27 cellular contexts compared by ENCODE assay signal in the genomic region with DNA sequence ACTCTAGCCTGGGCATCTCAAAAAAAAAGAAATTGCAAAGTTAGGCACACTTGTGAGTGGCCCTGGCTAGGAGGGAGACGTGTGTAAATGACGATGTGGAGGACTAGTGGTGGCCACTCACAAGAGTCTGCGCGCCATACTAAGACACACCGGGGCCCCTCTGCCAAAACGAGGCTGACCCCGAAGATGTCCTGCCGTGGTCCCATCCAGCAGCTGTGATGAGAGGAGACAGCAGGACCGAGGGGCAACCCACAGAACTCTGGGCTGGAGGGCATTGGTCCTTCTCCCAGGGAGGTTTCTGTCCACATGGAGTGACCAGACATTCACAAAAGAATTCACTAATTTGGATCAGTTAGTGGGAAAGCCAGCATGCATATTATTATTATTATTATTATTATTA.
"Had no signal": no experiment of that assay in that cellular context is flagged by ENCODE, and none has a peak within 500 bp of the region (broad histone marks: within the 10 kb centered on the region; RNA-seq: fewer than 3 reads in every experiment).

No MANE protein-coding gene starts in this region.

- H3K27me3 ChIP-seq: SJSA1 had no signal

- H3K9me3 ChIP-seq: SJSA1 had no signal

- H3K27me3 Mint-ChIP-seq: activated naive CD8-positive, alpha-beta T cell; brain; central memory CD8-positive, alpha-beta T cell had no signal

- H3K4me3 Mint-ChIP-seq: activated CD8-positive, alpha-beta T cell treated with anti-CD3 and anti-CD28 coated beads, Interleukin-2, amount 10 ng/mL, durations not matched to agents 7 days and 5 days; activated naive CD8-positive, alpha-beta T cell; activated T-cell treated with anti-CD3 and anti-CD28 coated beads, Interleukin-2, amount 50 U/mL, for 72 hours; brain; central memory CD8-positive, alpha-beta T cell; T-helper 1 cell treated with Interleukin-12 subunit alpha and Interleukin-12 subunit beta and Interleukin-4 antibody, amounts not matched to agents 30 μg/mL and 1 μg/mL, for 36 hours had no signal

- H3K4me3 ChIP-seq: K562, SJSA1 had no signal

- H3K27ac Mint-ChIP-seq: activated naive CD8-positive, alpha-beta T cell; activated T-cell treated with anti-CD3 and anti-CD28 coated beads, Interleukin-2, amount 50 U/mL, for 72 hours; activated T-helper 2 cell treated with anti-CD3 and anti-CD28 coated beads, Interferon-gamma antibody, Interleukin-2, Interleukin-4, amounts not matched to agents 10 μg/mL and 5 μg/mL and 100 μg/mL, durations not matched to agents 14 hours and 24 hours and 36 hours; brain; T-helper 1 cell treated with Interleukin-12 subunit alpha and Interleukin-12 subunit beta and Interleukin-4 antibody, amounts not matched to agents 30 μg/mL and 1 μg/mL, for 36 hours had no signal

- H3K27ac ChIP-seq: RWPE1, SJSA1 had no signal

- ATAC-seq: K562, Panc1 had no signal

- H3K4me1 ChIP-seq: SJSA1 had no signal

- H3K9me3 Mint-ChIP-seq: central memory CD8-positive, alpha-beta T cell had no signal

- DNase-seq: activated CD4-positive, alpha-beta T cell treated with anti-CD3 and anti-CD28 coated beads for 48 hours; activated CD4-positive, alpha-beta T cell treated with anti-CD3 and anti-CD28 coated beads, Interleukin-2, amount 50 U/mL, for 4 hours; activated CD4-positive, CD25-positive, alpha-beta regulatory T cell treated with anti-CD3 and anti-CD28 coated beads, Interleukin-2, amount 50 U/mL, for 72 hours; activated CD8-positive, alpha-beta T cell treated with anti-CD3 and anti-CD28 coated beads, Interleukin-2, amount 10 ng/mL, durations not matched to agents 7 days and 5 days; activated naive CD4-positive, alpha-beta T cell; activated T-cell treated with anti-CD3 and anti-CD28 coated beads, Interleukin-2, amount 50 U/mL, for 72 hours; amygdala; Karpas-422; MM.1S; NCI-H1105; NCI-H1436; NCI-H187; NCI-H2081; NCI-H510A treated with DMSO at 0.1 percent for 48 hours; NCI-H69; NK-92 treated with Interleukin-12 subunit alpha and Interleukin-12 subunit beta, amount 100 ng/mL, for 24 hours; OCI-M1; Right ventricle myocardium superior had no signal

- H3K4me1 Mint-ChIP-seq: brain had no signal
